8 cellular contexts compared by ENCODE assay signal in the genomic region with DNA sequence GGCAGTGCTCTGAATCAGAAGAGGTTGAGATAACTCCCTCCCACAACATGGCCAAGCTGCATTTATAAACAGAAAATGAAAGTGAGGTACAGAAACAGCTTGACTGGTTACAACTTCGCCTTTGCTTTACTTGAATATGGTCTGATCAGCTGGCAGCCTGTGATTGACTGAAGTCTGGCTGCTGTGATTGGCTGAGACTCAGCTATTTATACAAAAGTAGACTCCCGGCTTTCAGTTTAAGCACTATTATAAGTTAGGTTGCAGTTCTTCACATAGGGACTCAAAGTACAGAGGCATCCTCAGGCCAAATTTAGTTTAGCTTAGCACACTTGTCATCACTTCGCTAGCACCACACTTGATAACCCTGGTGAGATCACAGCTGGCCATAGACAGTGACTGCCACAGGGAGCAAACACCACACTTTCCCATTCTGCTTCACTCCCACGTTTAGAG.
A peak's percentile ranks its signal among the peaks of the same experiment; 100 is the strongest.
DNase-seq lines count a peak whose midpoint lies in the region; ATAC-seq and TF ChIP-seq lines count a peak whose summit lies in the region.
"Had no signal": no experiment of that assay in that cellular context is flagged by ENCODE, and none has a peak within 500 bp of the region (broad histone marks: within the 10 kb centered on the region; RNA-seq: fewer than 3 reads in every experiment).

No MANE protein-coding gene starts in this region.

- peaks cover 6% of the 10 kb centered on the region for H3K9me3 Mint-ChIP-seq in type B pancreatic cell

- peaks cover 7% of the 10 kb centered on the region for H3K4me1 Mint-ChIP-seq in type B pancreatic cell (ENCODE audit: unreplicated experiment)
- H3K4me1 Mint-ChIP-seq: natural killer cell had no signal

- H3K36me3 Mint-ChIP-seq in type B pancreatic cell, result no peaks in the 10 kb centered on the region
- H3K36me3 Mint-ChIP-seq: natural killer cell had no signal

- H3K4me3 Mint-ChIP-seq in type B pancreatic cell, result no peak overlapping the region
- H3K4me3 Mint-ChIP-seq: natural killer cell had no signal

- ATAC-seq in GM18870 (IDR thresholded peaks at IDR 0.05; ENCODE audit: unreplicated experiment), result peak; percentile 99
- ATAC-seq in HG02642 (IDR thresholded peaks at IDR 0.05; ENCODE audit: poor library complexity, unreplicated experiment), result peak; percentile 97
- ATAC-seq in Right ventricle myocardium inferior, result peak; percentile 98

- intact Hi-C loops in Right ventricle myocardium inferior (cut with DNase I), result loop anchor here (5.0 kb wide), 1 partner anchor 260 kb away; no protein-coding TSS in a partner anchor

- DNase-seq in OCI-M1 (lab: John Stamatoyannopoulos, UW), result peak; percentile 85
- DNase-seq in Right ventricle myocardium inferior (ENCODE audit: missing footprints), result no peak
- no peak for DNase-seq in type B pancreatic cell (ENCODE audit: extremely low spot score, unreplicated experiment)
- no peak for DNase-seq in stimulated activated CD4-positive, alpha-beta T cell treated with anti-CD3 and anti-CD28 coated beads, Interleukin-12 subunit alpha, Interleukin-12 subunit beta, amount 100 ng/mL, for 4 hours
- DNase-seq in foreskin melanocyte, result no peak
- DNase-seq: natural killer cell had no signal

- no peak for TF ChIP-seq CTCF in type B pancreatic cell (conservative IDR thresholded peaks at IDR 0.05)

- H3K27ac Mint-ChIP-seq in type B pancreatic cell, result no peak overlapping the region
- H3K27ac Mint-ChIP-seq: natural killer cell had no signal

- peaks cover 16% of the 10 kb centered on the region for H3K27me3 Mint-ChIP-seq in type B pancreatic cell
